In genomic region chr7:144827581-144828139, GRCh38 we compare ENCODE assay signal across 14 cellular contexts. TPM values are rescaled to one million over a fixed set of nuclear protein-coding genes. Genes with fewer than 3 reads are reported as not detected.
DNase-seq lines count a peak whose midpoint lies in the region; ATAC-seq and TF ChIP-seq lines count a peak whose summit lies in the region.
"Had no signal": no experiment of that assay in that cellular context is flagged by ENCODE, and none has a peak within 500 bp of the region (broad histone marks: within the 10 kb centered on the region; RNA-seq: fewer than 3 reads in every experiment).

No MANE protein-coding gene starts in this region.

- TF ChIP-seq POLR2A in gastrocnemius medialis (IDR thresholded peaks at IDR 0.05): no peak

- H3K9me3 Mint-ChIP-seq in Caco-2 (ENCODE audit: unreplicated experiment) (peaks cover 12% of the 10 kb centered on the region), neural progenitor cell (peaks cover 2% of the 10 kb centered on the region)
- H3K9me3 Mint-ChIP-seq: CD4-positive, CD25-positive, alpha-beta regulatory T cell had no signal

- peak overlapping the region; percentile 59 for H3K4me3 Mint-ChIP-seq in Caco-2 (ENCODE audit: unreplicated experiment)
- H3K4me3 Mint-ChIP-seq in neural progenitor cell: no peak overlapping the region
- H3K4me3 Mint-ChIP-seq: CD4-positive, CD25-positive, alpha-beta regulatory T cell had no signal

- in situ Hi-C loops in gastrocnemius medialis (cut with MboI; ENCODE audit: low sequenced_read_pairs in 4 of 4): no loop called here

- intact Hi-C loops in Caco-2 (cut with micrococcal nuclease; ENCODE audit: unreplicated experiment) (loop anchor here (1.0 to 10.0 kb wide), 6 partner anchors 8 to 243 kb away; no protein-coding TSS in a partner anchor), gastrocnemius medialis (cut with DNase I; ENCODE audit: low total_unique reads) (no loop called here)

- POLR2A ChIA-PET in Caco-2 (lab: Charles Lee): interaction anchor here (1.1 kb wide), 1 partner anchor 8 kb away, joined by 6 read pairs; the partner anchor contains the start of gene TPK1

- H3K4me1 Mint-ChIP-seq in Caco-2 (ENCODE audit: low read depth, unreplicated experiment): peaks cover 25% of the 10 kb centered on the region
- peaks cover 11% of the 10 kb centered on the region for H3K4me1 Mint-ChIP-seq in neural progenitor cell

- H3K4me1 ChIP-seq in Caco-2 (peaks cover 58% of the 10 kb centered on the region), neural progenitor cell (peaks cover 16% of the 10 kb centered on the region), gastrocnemius medialis (peaks cover 9 to 10% of the 10 kb centered on the region in 2 donors)

- no peaks in the 10 kb centered on the region for H3F3A ChIP-seq in neural progenitor cell (ENCODE audit: low read depth)

- TF ChIP-seq CTCF in Caco-2 (IDR thresholded peaks at IDR 0.05; ENCODE audit: insufficient read depth in 1 of 2, low read depth in 1 of 2, low read length in 1 of 2, severe bottlenecking in 1 of 2, unreplicated experiment in 1 of 2) (no peak), neural progenitor cell (IDR thresholded peaks at IDR 0.05) (no peak), gastrocnemius medialis (IDR thresholded peaks at IDR 0.05 in 4 of 5, conservative IDR thresholded peaks at IDR 0.05 in 1 of 5) (no peak)

- H3K27ac ChIP-seq in neural progenitor cell: no peak overlapping the region
- H3K27ac ChIP-seq in gastrocnemius medialis: no peak overlapping the region
- H3K27ac ChIP-seq: esophagus squamous epithelium had no signal

- no peak overlapping the region for H3K4me3 ChIP-seq in Caco-2 (ENCODE audit: low read depth, low read length)
- no peak overlapping the region for H3K4me3 ChIP-seq in neural progenitor cell
- H3K4me3 ChIP-seq in gastrocnemius medialis: no peak overlapping the region
- H3K4me3 ChIP-seq: esophagus squamous epithelium had no signal

- H3K36me3 ChIP-seq in Caco-2 (ENCODE audit: control insufficient read depth, insufficient read depth, low read length) (no peaks in the 10 kb centered on the region; the same call in 1 of the 2 replicates), neural progenitor cell (no peaks in the 10 kb centered on the region), gastrocnemius medialis (no peaks in the 10 kb centered on the region)
- H3K36me3 ChIP-seq: esophagus squamous epithelium had no signal

- no TSS peak for BruUV-seq in Caco-2 (replicated peaks; lab: Mats Ljungman, UMichigan)

- H4K20me1 ChIP-seq in neural progenitor cell (ENCODE audit: low read depth): no peaks in the 10 kb centered on the region

- no peak overlapping the region for H2AFZ ChIP-seq in neural progenitor cell (replicated peaks)

- no peak overlapping the region for H3K9ac ChIP-seq in neural progenitor cell

- CTCF ChIA-PET in Caco-2 (lab: Charles Lee): interaction anchor here (1.0 to 1.1 kb wide), 2 partner anchors 8 to 238 kb away, joined by 4 to 6 read pairs; partner anchors contain the start of gene TPK1

- ATAC-seq in esophagus mucosa (no peak), gastrocnemius medialis (no peak)

- DNase-seq in Caco-2: peak; percentile 83 to 89
- peak; percentile 90 for DNase-seq in NCI-H226
- DNase-seq in fibroblast of gingiva (ENCODE audit: low read depth): peak; percentile 23
- DNase-seq in neural progenitor cell (ENCODE audit: low spot score): peak; percentile 7
- no peak for DNase-seq in NCI-H446 treated with DMSO at 0.1 percent for 48 hours (lab: John Stamatoyannopoulos, UW)
- no peak for DNase-seq in HuH-7.5 (ENCODE audit: low spot score)
- no peak for DNase-seq in gastrocnemius medialis
- DNase-seq: CD4-positive, CD25-positive, alpha-beta regulatory T cell; esophagus squamous epithelium; islet precursor cell; SHP77; stimulated activated CD4-positive, alpha-beta T cell treated with anti-CD3 and anti-CD28 coated beads, Interleukin-1b, Interleukin-23, amount 100 ng/mL, for 48 hours; stimulated activated naive CD4-positive, alpha-beta T cell had no signal

- H3K27me3 Mint-ChIP-seq in Caco-2 (ENCODE audit: insufficient read depth, unreplicated experiment) (no peaks in the 10 kb centered on the region), neural progenitor cell (ENCODE audit: insufficient read depth, low read depth) (peaks cover 4% of the 10 kb centered on the region)
- H3K27me3 Mint-ChIP-seq: CD4-positive, CD25-positive, alpha-beta regulatory T cell had no signal

- no peaks in the 10 kb centered on the region for H3K79me2 ChIP-seq in neural progenitor cell (ENCODE audit: low read depth)

- peaks cover 32% of the 10 kb centered on the region for H3K9me3 ChIP-seq in Caco-2
- H3K9me3 ChIP-seq in neural progenitor cell (ENCODE audit: low read depth): no peaks in the 10 kb centered on the region
- H3K9me3 ChIP-seq in gastrocnemius medialis: no peaks in the 10 kb centered on the region
- H3K9me3 ChIP-seq: esophagus squamous epithelium had no signal

- peak overlapping the region; percentile 69 for H3K27ac Mint-ChIP-seq in Caco-2 (ENCODE audit: unreplicated experiment)
- no peak overlapping the region for H3K27ac Mint-ChIP-seq in neural progenitor cell

- H3K27me3 ChIP-seq in Caco-2 (replicated peaks; ENCODE audit: control insufficient read depth, insufficient read depth, low read length) (no peaks in the 10 kb centered on the region), neural progenitor cell (no peaks in the 10 kb centered on the region), gastrocnemius medialis (no peaks in the 10 kb centered on the region)
- H3K27me3 ChIP-seq: esophagus squamous epithelium had no signal

- H3K36me3 Mint-ChIP-seq in Caco-2 (ENCODE audit: insufficient read depth, unreplicated experiment) (peaks cover 49% of the 10 kb centered on the region), neural progenitor cell (no peaks in the 10 kb centered on the region)

- peak overlapping the region; percentile 11 for H3K4me2 ChIP-seq in neural progenitor cell

RNA-seq across cellular contexts. Expression of gene TPK1, which starts 8.2 kb away (rescaled TPM):
- 72.0 and 86.6 TPM in 2 replicates for total RNA-seq in Caco-2 (2022)
- 4.8 and 14.5 TPM in 2 replicates for total RNA-seq in neural progenitor cell (ENCODE audit: low replicate concordance)
- 2.0 TPM for total RNA-seq in esophagus mucosa
- total RNA-seq in gastrocnemius medialis: 1 to 10 TPM; 2.0 to 6.9 (median 2.7) TPM

Comparison
In these comparisons a context has a peak if more than half of its experiments do, and no peak if none do; other contexts are left out.
1. DNase-seq: peak in Caco-2 (2 of 2), NCI-H226 (single experiment), fibroblast of gingiva (single experiment) and neural progenitor cell (single experiment); none in NCI-H446 treated with DMSO at 0.1 percent for 48 hours (single experiment), HuH-7.5 (single experiment) and gastrocnemius medialis (0 of 2).